ENCODE assay signal across 8 cellular contexts in the genomic region with DNA sequence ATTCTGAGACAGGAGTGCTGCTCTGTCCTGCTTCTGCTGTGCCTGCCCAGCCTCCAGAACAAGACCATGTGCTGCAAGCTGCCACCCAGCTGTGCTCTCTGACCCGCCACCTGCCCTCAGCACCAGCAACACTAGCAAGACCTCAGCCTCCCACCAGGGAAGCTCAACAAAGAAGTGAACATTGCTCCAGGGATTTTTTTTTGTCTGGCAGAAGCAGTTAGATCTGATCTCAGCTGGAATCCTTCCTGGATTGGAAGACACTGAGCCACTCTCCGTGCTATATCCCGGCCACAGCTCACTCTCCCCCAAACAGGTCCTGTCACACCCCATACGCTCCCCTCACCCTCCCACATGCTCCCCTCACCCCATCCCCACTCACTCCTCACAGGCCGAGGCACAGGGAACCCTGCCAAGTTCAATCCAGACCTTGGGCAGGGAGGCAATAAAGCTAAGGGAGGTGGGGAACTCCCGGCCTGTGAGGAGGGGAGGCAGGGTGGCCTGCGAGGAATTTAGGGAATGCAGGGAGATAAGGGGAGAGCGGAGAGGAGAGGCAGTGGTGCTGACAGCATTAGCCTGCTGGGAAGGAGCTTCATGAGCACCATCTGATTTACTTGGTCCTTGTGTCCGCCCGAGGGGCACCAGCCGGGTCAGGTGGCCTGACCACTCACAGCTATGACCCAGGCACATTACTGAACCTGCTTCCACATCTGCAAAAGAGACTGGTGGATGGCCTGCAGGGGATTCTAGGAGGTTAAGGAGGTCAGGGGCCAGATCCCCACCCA. TPM values are rescaled to one million over a fixed set of nuclear protein-coding genes. Genes with fewer than 3 reads are reported as not detected.
DNase-seq lines count a peak whose midpoint lies in the region; ATAC-seq and TF ChIP-seq lines count a peak whose summit lies in the region.

No MANE protein-coding gene starts in this region.

- DNase-seq in HuH-7 (ENCODE audit: low spot score) (peak; percentile 74), adrenal gland (peak; percentile 77 to 93 (median 90)), iris pigment epithelial cell (ENCODE audit: low read depth) (peak; percentile 66), testis (peak; percentile 80), foreskin melanocyte (no peak), T-helper 17 cell (no peak)

- H3K27ac Mint-ChIP-seq in T-helper 17 cell = no peak overlapping the region

- H3K27me3 Mint-ChIP-seq in T-helper 17 cell = no peaks in the 10 kb centered on the region

- ATAC-seq in T-helper 17 cell (no peak), HG03175 (IDR thresholded peaks at IDR 0.05; ENCODE audit: unreplicated experiment) (no peak), HG03565 (IDR thresholded peaks at IDR 0.05; ENCODE audit: unreplicated experiment) (no peak)

- peak in 1 of 2 donors; percentile 85 for TF ChIP-seq POLR2A in adrenal gland (IDR thresholded peaks at IDR 0.05)
- TF ChIP-seq POLR2A in testis (IDR thresholded peaks at IDR 0.05) = no peak

- H3K4me3 ChIP-seq in adrenal gland = no peak overlapping the region
- H3K4me3 ChIP-seq in testis = no peak overlapping the region

- H3K4me3 Mint-ChIP-seq in T-helper 17 cell = no peak overlapping the region

- H3K36me3 Mint-ChIP-seq in T-helper 17 cell (ENCODE audit: low read depth) = no peaks in the 10 kb centered on the region

- WGBS in adrenal gland, 4 donors = 18 to 35% (median 27%) methylated on average over 9 to 11 of the region's 11 CpGs
- WGBS in testis, 2 donors = 41 to 43% methylated on average over 11 of the region's 11 CpGs

- H3K27ac ChIP-seq in adrenal gland (peak overlapping the region; percentile 68 to 97 (median 87)), testis (peak overlapping the region; percentile 38 to 44)

- TF ChIP-seq CTCF in adrenal gland (IDR thresholded peaks at IDR 0.05) = peak in 1 of 6 experiments; percentile 17
- no peak for TF ChIP-seq CTCF in testis (IDR thresholded peaks at IDR 0.05)

- H3K36me3 ChIP-seq in adrenal gland (replicated peaks in 1 of 2) (no peaks in the 10 kb centered on the region), testis (ENCODE audit: low read depth, missing control alignments) (no peaks in the 10 kb centered on the region)

- intact Hi-C loops in adrenal gland (cut with DNase I) = no loop called here
- intact Hi-C loops in testis (cut with DNase I; ENCODE audit: low total_unique reads) = no loop called here

- H3K27me3 ChIP-seq in adrenal gland = no peaks in the 10 kb centered on the region
- H3K27me3 ChIP-seq in testis = no peaks in the 10 kb centered on the region

- H3K4me1 ChIP-seq in adrenal gland (replicated peaks in 1 of 2) (peaks cover 76 to 87% of the 10 kb centered on the region in 2 donors), testis (peaks cover 67% of the 10 kb centered on the region)

- no peaks in the 10 kb centered on the region for H3K9me3 ChIP-seq in adrenal gland (replicated peaks in 1 of 3)
- H3K9me3 ChIP-seq in testis = no peaks in the 10 kb centered on the region
- no peaks in the 10 kb centered on the region for H3K9me3 ChIP-seq in T-helper 17 cell (ENCODE audit: control insufficient read depth, low read length, poor library complexity, severe bottlenecking)

- peaks cover 26% of the 10 kb centered on the region for H3K4me1 Mint-ChIP-seq in T-helper 17 cell

RNA-seq across cellular contexts. Expression of a gene that starts 29.7 kb away (rescaled TPM):
- total RNA-seq in adrenal gland (10 to 100 TPM; 21.6 to 59.0 (median 41.3) TPM), testis (10 to 100 TPM; 26.4 to 28.3 TPM), T-helper 17 cell (1 to 10 TPM; 8.3 to 9.3 TPM)
- polyA plus RNA-seq in adrenal gland (10 to 100 TPM; 10.8 to 41.7 (median 23.4) TPM), testis (ENCODE audit: insufficient read depth, low read depth, low replicate concordance) (25.6 TPM)

Comparison
In these comparisons a context has a peak if more than half of its experiments do, and no peak if none do; other contexts are left out.
1. DNase-seq: peak in HuH-7 (single experiment), adrenal gland (7 of 7), iris pigment epithelial cell (single experiment) and testis (single experiment); none in foreskin melanocyte (single experiment) and T-helper 17 cell (0 of 3).